Comparison of ENCODE assay signal across 1 cellular context in the genomic region with DNA sequence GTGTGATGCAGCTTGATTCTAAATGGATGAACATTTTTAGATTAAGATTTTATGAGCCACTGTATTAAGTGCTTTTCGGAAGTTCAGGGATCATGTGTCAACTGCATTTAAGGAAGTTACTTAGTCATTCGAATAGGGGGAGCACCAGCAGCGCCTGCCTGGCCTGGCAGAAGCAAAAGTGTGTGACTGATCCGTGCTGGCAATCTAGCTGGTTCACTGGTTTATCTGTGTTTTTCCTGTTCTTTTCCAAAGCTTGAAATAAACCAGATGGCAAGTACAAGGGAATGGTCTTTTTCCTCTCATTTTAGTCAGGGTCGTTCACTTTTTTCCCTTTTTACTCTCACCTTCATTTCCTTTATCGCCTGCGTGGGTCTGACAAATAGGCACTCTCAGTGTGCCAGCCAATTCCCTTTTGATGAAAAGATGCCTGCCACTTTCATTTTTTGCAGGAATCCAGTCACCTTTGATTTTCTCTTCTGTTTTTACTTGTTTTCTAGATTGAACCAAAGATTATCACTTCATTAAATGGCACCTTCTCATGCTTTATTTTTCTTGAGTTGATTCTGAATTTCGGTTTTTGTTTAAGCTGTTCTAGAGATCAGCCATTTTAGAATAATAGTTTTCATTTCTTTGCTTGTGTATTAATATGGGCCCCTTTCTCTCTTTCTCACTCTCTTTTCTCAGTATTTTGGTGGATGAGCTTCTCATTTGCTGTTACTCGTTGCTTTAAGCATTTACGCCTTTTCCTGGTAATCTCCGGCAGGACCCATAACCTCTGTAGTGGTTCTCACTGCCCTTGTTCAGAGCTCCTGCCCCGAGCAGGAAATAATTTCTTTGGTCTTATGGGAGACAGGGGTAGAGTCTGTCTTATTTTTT.
TF ChIP-seq lines count a peak whose summit lies in the region.

No MANE protein-coding gene starts in this region.

TF ChIP-seq in GM12878, 131 proteins besides CTCF, POLR2A, EP300 and RAD21 (continued from another document and continues in another):
- TF ChIP-seq, protein P1, sequence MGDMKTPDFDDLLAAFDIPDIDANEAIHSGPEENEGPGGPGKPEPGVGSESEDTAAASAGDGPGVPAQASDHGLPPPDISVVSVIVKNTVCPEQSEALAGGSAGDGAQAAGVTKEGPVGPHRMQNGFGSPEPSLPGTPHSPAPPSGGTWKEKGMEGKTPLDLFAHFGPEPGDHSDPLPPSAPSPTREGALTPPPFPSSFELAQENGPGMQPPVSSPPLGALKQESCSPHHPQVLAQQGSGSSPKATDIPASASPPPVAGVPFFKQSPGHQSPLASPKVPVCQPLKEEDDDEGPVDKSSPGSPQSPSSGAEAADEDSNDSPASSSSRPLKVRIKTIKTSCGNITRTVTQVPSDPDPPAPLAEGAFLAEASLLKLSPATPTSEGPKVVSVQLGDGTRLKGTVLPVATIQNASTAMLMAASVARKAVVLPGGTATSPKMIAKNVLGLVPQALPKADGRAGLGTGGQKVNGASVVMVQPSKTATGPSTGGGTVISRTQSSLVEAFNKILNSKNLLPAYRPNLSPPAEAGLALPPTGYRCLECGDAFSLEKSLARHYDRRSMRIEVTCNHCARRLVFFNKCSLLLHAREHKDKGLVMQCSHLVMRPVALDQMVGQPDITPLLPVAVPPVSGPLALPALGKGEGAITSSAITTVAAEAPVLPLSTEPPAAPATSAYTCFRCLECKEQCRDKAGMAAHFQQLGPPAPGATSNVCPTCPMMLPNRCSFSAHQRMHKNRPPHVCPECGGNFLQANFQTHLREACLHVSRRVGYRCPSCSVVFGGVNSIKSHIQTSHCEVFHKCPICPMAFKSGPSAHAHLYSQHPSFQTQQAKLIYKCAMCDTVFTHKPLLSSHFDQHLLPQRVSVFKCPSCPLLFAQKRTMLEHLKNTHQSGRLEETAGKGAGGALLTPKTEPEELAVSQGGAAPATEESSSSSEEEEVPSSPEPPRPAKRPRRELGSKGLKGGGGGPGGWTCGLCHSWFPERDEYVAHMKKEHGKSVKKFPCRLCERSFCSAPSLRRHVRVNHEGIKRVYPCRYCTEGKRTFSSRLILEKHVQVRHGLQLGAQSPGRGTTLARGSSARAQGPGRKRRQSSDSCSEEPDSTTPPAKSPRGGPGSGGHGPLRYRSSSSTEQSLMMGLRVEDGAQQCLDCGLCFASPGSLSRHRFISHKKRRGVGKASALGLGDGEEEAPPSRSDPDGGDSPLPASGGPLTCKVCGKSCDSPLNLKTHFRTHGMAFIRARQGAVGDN (IDR thresholded peaks at IDR 0.05) = peak; percentile 39; the same call in 1 of the 2 replicates
- TF ChIP-seq NR2C2 (IDR thresholded peaks at IDR 0.05; ENCODE audit: borderline replicate concordance, control insufficient read depth, insufficient read length, low read depth) (no peak), STAT3 (IDR thresholded peaks at IDR 0.05; ENCODE audit: low read depth, low read length) (no peak), CREM (IDR thresholded peaks at IDR 0.05; ENCODE audit: low read depth) (no peak), NFXL1 (IDR thresholded peaks at IDR 0.05; ENCODE audit: borderline replicate concordance) (no peak), MYC (IDR thresholded peaks at IDR 0.05; ENCODE audit: insufficient read depth, insufficient read length, insufficient replicate concordance, low read length, severe bottlenecking) (no peak), STAT1 (conservative IDR thresholded peaks at IDR 0.05) (no peak), PAX8 (IDR thresholded peaks at IDR 0.05) (no peak), POLR2AphosphoS5 (IDR thresholded peaks at IDR 0.05; ENCODE audit: low read length) (peak; percentile 58; the same call in 1 of the 2 replicates), CEBPB (IDR thresholded peaks at IDR 0.05; ENCODE audit: borderline replicate concordance in 1 of 2, low read depth in 2 of 2, low read length in 2 of 2) (no peak), TAF1 (IDR thresholded peaks at IDR 0.05; ENCODE audit: borderline replicate concordance, low read depth, low read length) (no peak), SRF (IDR thresholded peaks at IDR 0.05; ENCODE audit: low read depth in 2 of 2, low read length in 2 of 2) (no peak), CHD1 (IDR thresholded peaks at IDR 0.05; ENCODE audit: low read depth, low read length) (no peak), LARP7 (IDR thresholded peaks at IDR 0.05) (no peak), MTA2 (IDR thresholded peaks at IDR 0.05; ENCODE audit: low read depth) (0 out of 2 replicates have a peak, but pooled peaks have one; percentile 40), HDGF (IDR thresholded peaks at IDR 0.05) (no peak), CBX3 (IDR thresholded peaks at IDR 0.05; ENCODE audit: borderline replicate concordance, low read depth) (no peak), ESRRA (IDR thresholded peaks at IDR 0.05; ENCODE audit: low read length) (no peak), DPF2 (IDR thresholded peaks at IDR 0.05) (no peak; the same call in 1 of the 2 replicates), YY1 (IDR thresholded peaks at IDR 0.05; ENCODE audit: low read depth, low read length) (no peak), ZNF622 (IDR thresholded peaks at IDR 0.05) (no peak)
- TF ChIP-seq, protein P2, sequence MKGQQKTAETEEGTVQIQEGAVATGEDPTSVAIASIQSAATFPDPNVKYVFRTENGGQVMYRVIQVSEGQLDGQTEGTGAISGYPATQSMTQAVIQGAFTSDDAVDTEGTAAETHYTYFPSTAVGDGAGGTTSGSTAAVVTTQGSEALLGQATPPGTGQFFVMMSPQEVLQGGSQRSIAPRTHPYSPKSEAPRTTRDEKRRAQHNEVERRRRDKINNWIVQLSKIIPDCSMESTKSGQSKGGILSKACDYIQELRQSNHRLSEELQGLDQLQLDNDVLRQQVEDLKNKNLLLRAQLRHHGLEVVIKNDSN (IDR thresholded peaks at IDR 0.05; ENCODE audit: borderline replicate concordance, extremely low read length, insufficient read depth, low read depth, low read length) = no peak
- TF ChIP-seq, protein P3, sequence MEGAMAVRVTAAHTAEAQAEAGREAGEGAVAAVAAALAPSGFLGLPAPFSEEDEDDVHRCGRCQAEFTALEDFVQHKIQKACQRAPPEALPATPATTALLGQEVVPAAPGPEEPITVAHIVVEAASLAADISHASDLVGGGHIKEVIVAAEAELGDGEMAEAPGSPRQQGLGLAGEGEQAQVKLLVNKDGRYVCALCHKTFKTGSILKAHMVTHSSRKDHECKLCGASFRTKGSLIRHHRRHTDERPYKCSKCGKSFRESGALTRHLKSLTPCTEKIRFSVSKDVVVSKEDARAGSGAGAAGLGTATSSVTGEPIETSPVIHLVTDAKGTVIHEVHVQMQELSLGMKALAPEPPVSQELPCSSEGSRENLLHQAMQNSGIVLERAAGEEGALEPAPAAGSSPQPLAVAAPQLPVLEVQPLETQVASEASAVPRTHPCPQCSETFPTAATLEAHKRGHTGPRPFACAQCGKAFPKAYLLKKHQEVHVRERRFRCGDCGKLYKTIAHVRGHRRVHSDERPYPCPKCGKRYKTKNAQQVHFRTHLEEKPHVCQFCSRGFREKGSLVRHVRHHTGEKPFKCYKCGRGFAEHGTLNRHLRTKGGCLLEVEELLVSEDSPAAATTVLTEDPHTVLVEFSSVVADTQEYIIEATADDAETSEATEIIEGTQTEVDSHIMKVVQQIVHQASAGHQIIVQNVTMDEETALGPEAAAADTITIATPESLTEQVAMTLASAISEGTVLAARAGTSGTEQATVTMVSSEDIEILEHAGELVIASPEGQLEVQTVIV (IDR thresholded peaks at IDR 0.05; ENCODE audit: borderline replicate concordance, partially characterized antibody) = no peak
- TF ChIP-seq, protein P4, sequence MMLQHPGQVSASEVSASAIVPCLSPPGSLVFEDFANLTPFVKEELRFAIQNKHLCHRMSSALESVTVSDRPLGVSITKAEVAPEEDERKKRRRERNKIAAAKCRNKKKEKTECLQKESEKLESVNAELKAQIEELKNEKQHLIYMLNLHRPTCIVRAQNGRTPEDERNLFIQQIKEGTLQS (IDR thresholded peaks at IDR 0.05; ENCODE audit: borderline replicate concordance, extremely low read depth, low read depth, low read length) = no peak
- TF ChIP-seq, protein P5, sequence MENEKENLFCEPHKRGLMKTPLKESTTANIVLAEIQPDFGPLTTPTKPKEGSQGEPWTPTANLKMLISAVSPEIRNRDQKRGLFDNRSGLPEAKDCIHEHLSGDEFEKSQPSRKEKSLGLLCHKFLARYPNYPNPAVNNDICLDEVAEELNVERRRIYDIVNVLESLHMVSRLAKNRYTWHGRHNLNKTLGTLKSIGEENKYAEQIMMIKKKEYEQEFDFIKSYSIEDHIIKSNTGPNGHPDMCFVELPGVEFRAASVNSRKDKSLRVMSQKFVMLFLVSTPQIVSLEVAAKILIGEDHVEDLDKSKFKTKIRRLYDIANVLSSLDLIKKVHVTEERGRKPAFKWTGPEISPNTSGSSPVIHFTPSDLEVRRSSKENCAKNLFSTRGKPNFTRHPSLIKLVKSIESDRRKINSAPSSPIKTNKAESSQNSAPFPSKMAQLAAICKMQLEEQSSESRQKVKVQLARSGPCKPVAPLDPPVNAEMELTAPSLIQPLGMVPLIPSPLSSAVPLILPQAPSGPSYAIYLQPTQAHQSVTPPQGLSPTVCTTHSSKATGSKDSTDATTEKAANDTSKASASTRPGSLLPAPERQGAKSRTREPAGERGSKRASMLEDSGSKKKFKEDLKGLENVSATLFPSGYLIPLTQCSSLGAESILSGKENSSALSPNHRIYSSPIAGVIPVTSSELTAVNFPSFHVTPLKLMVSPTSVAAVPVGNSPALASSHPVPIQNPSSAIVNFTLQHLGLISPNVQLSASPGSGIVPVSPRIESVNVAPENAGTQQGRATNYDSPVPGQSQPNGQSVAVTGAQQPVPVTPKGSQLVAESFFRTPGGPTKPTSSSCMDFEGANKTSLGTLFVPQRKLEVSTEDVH (IDR thresholded peaks at IDR 0.05; ENCODE audit: low read depth, partially characterized antibody) = peak; percentile 19
- TF ChIP-seq, protein P6, sequence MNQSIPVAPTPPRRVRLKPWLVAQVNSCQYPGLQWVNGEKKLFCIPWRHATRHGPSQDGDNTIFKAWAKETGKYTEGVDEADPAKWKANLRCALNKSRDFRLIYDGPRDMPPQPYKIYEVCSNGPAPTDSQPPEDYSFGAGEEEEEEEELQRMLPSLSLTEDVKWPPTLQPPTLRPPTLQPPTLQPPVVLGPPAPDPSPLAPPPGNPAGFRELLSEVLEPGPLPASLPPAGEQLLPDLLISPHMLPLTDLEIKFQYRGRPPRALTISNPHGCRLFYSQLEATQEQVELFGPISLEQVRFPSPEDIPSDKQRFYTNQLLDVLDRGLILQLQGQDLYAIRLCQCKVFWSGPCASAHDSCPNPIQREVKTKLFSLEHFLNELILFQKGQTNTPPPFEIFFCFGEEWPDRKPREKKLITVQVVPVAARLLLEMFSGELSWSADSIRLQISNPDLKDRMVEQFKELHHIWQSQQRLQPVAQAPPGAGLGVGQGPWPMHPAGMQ (IDR thresholded peaks at IDR 0.05; ENCODE audit: borderline replicate concordance) = no peak
- TF ChIP-seq, protein P7, sequence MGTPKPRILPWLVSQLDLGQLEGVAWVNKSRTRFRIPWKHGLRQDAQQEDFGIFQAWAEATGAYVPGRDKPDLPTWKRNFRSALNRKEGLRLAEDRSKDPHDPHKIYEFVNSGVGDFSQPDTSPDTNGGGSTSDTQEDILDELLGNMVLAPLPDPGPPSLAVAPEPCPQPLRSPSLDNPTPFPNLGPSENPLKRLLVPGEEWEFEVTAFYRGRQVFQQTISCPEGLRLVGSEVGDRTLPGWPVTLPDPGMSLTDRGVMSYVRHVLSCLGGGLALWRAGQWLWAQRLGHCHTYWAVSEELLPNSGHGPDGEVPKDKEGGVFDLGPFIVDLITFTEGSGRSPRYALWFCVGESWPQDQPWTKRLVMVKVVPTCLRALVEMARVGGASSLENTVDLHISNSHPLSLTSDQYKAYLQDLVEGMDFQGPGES (IDR thresholded peaks at IDR 0.05) = no peak
- TF ChIP-seq, protein P8, sequence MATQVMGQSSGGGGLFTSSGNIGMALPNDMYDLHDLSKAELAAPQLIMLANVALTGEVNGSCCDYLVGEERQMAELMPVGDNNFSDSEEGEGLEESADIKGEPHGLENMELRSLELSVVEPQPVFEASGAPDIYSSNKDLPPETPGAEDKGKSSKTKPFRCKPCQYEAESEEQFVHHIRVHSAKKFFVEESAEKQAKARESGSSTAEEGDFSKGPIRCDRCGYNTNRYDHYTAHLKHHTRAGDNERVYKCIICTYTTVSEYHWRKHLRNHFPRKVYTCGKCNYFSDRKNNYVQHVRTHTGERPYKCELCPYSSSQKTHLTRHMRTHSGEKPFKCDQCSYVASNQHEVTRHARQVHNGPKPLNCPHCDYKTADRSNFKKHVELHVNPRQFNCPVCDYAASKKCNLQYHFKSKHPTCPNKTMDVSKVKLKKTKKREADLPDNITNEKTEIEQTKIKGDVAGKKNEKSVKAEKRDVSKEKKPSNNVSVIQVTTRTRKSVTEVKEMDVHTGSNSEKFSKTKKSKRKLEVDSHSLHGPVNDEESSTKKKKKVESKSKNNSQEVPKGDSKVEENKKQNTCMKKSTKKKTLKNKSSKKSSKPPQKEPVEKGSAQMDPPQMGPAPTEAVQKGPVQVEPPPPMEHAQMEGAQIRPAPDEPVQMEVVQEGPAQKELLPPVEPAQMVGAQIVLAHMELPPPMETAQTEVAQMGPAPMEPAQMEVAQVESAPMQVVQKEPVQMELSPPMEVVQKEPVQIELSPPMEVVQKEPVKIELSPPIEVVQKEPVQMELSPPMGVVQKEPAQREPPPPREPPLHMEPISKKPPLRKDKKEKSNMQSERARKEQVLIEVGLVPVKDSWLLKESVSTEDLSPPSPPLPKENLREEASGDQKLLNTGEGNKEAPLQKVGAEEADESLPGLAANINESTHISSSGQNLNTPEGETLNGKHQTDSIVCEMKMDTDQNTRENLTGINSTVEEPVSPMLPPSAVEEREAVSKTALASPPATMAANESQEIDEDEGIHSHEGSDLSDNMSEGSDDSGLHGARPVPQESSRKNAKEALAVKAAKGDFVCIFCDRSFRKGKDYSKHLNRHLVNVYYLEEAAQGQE (IDR thresholded peaks at IDR 0.05; ENCODE audit: low read depth, low read length) = no peak
- TF ChIP-seq, protein P9, sequence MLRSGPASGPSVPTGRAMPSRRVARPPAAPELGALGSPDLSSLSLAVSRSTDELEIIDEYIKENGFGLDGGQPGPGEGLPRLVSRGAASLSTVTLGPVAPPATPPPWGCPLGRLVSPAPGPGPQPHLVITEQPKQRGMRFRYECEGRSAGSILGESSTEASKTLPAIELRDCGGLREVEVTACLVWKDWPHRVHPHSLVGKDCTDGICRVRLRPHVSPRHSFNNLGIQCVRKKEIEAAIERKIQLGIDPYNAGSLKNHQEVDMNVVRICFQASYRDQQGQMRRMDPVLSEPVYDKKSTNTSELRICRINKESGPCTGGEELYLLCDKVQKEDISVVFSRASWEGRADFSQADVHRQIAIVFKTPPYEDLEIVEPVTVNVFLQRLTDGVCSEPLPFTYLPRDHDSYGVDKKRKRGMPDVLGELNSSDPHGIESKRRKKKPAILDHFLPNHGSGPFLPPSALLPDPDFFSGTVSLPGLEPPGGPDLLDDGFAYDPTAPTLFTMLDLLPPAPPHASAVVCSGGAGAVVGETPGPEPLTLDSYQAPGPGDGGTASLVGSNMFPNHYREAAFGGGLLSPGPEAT (IDR thresholded peaks at IDR 0.05; ENCODE audit: low read depth) = peak; percentile 62; the same call in 1 of the 2 replicates
- TF ChIP-seq, protein P10, sequence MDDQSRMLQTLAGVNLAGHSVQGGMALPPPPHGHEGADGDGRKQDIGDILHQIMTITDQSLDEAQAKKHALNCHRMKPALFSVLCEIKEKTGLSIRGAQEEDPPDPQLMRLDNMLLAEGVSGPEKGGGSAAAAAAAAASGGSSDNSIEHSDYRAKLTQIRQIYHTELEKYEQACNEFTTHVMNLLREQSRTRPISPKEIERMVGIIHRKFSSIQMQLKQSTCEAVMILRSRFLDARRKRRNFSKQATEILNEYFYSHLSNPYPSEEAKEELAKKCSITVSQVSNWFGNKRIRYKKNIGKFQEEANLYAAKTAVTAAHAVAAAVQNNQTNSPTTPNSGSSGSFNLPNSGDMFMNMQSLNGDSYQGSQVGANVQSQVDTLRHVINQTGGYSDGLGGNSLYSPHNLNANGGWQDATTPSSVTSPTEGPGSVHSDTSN (IDR thresholded peaks at IDR 0.05; ENCODE audit: insufficient replicate concordance, low read depth, low read length) = no peak
